Comparison of ENCODE assay signal across 20 cellular contexts in the genomic region with DNA sequence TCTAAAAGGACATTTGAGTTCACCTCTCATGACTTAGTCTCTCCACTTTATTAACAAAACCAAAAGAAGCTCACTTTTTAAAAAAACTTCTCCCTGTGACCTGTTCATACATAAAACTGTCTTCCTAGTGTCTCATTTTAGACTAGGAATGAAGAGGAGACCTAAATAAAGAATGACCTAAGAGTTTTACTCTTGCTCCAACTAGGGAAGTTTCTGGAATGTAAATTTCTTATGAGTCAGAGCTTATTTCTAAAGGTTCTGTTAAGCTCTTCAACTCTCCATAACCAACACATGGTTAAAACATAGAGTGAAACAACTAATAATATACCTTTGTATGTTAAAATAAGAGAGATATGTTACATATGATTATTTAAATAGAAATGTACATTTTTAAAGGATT.
DNase-seq lines count a peak whose midpoint lies in the region; ATAC-seq, FAIRE-seq and TF ChIP-seq lines count a peak whose summit lies in the region.
"Had no signal": no experiment of that assay in that cellular context is flagged by ENCODE, and none has a peak within 500 bp of the region (broad histone marks: within the 10 kb centered on the region; RNA-seq: fewer than 3 reads in every experiment).

No MANE protein-coding gene starts in this region.

- H3K27me3 ChIP-seq in pancreas, result no peaks in the 10 kb centered on the region
- H3K27me3 ChIP-seq: BLaER1 treated with 17β-estradiol and CSF1 and Interleukin-3, amounts not matched to agents 10 nM and 100 nM had no signal

- H3K36me3 ChIP-seq in pancreas, result no peaks in the 10 kb centered on the region
- H3K36me3 ChIP-seq: BLaER1 treated with 17β-estradiol and CSF1 and Interleukin-3, amounts not matched to agents 10 nM and 100 nM had no signal

- intact Hi-C loops in pancreas (cut with DNase I), result no loop called here

- no peak overlapping the region for H3K27ac ChIP-seq in pancreas
- H3K27ac ChIP-seq: BLaER1 treated with 17β-estradiol and CSF1 and Interleukin-3, amounts not matched to agents 10 nM and 100 nM; PC-9 had no signal

- FAIRE-seq in pancreas (lab: Jason Lieb, UNC), result no peak
- FAIRE-seq: G401.6, GM18507, H1 had no signal

- H3K4me1 ChIP-seq in pancreas, result no peaks in the 10 kb centered on the region
- H3K4me1 ChIP-seq: BLaER1 treated with 17β-estradiol and CSF1 and Interleukin-3, amounts not matched to agents 10 nM and 100 nM had no signal

- no peak for TF ChIP-seq CTCF in epithelial cell of esophagus (IDR thresholded peaks at IDR 0.05; ENCODE audit: insufficient read depth, low read depth, low read length, missing control alignments)
- TF ChIP-seq CTCF in pancreas (IDR thresholded peaks at IDR 0.05), result no peak

- H3K4me3 ChIP-seq in epithelial cell of esophagus (ENCODE audit: low read length), result no peak overlapping the region
- H3K4me3 ChIP-seq in pancreas, result no peak overlapping the region
- H3K4me3 ChIP-seq: BLaER1 treated with 17β-estradiol and CSF1 and Interleukin-3, amounts not matched to agents 10 nM and 100 nM; PC-9 had no signal

- no peak for ATAC-seq in HG02678 (IDR thresholded peaks at IDR 0.05; ENCODE audit: unreplicated experiment)
- no peak for ATAC-seq in pancreas
- ATAC-seq: HCT116 had no signal

- DNase-seq in NCI-H226 (peak; percentile 42), epithelial cell of esophagus (ENCODE audit: low read depth) (peak; percentile 4), kidney tubule cell (ENCODE audit: low spot score) (peak; percentile 17), pancreas (no peak), islet precursor cell (no peak), NCI-H69 (lab: John Stamatoyannopoulos, UW) (no peak)
- DNase-seq: CD4-positive, alpha-beta memory T cell; DND-41; NCI-H1048; NCI-H1417 treated with DMSO at 0.1 percent for 48 hours; NCI-H187; PC-9; RPMI8226; SHP77 had no signal

- no peaks in the 10 kb centered on the region for H3K9me3 ChIP-seq in pancreas

Comparison
In these comparisons a context has a peak if more than half of its experiments do, and no peak if none do; other contexts are left out.
1. DNase-seq: peak in NCI-H226 (single experiment), epithelial cell of esophagus (single experiment) and kidney tubule cell (single experiment); none in pancreas (0 of 6), islet precursor cell (single experiment) and NCI-H69 (single experiment).